Comparison of ENCODE assay signal across 12 cellular contexts in the genomic region with DNA sequence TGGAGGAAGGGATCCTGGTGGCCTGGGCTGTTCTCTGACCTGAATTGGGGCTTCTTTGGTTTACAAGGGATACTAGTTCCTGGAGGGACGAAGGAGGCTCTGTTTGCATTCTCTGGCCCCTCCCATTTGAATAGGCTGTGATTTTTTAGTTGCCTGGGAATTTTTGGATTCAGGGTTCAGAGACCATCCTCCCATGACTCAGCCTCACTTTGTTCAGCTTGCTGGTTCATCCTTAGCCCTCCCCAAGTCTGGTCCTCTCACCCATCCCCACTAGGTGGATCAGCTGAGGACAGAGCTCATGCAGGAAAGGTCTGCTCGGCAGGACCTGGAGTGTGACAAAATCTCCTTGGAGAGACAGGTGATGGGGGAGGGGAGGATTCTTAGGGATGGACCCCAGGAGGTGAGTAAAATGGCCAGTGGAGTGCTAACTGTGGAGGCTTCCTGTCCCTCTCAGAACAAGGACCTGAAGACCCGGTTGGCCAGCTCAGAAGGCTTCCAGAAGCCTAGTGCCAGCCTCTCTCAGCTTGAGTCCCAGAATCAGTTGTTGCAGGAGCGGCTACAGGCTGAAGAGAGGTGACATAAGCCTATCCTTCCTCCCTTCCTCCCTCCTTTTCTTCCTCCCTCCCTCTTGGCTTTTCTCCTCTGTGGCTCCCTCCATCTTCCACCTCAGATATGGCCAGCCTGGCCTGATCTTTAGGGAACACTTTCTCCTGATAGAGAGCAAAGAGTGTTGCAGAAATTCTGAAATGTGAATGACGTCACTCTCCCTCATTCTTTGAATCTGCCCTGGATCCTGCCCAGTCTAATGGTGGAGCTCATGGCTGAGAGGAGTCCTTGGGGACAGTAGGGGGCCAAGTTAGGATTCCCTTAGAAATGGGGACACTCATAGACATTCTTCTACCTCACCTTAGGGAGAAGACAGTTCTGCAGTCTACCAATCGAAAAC. TPM values are rescaled to one million over a fixed set of nuclear protein-coding genes. Genes with fewer than 3 reads are reported as not detected.
DNase-seq lines count a peak whose midpoint lies in the region; ATAC-seq, FAIRE-seq and TF ChIP-seq lines count a peak whose summit lies in the region.
"Had no signal": no experiment of that assay in that cellular context is flagged by ENCODE, and none has a peak within 500 bp of the region (broad histone marks: within the 10 kb centered on the region; RNA-seq: fewer than 3 reads in every experiment).

No MANE protein-coding gene starts in this region.

- peak overlapping the region; percentile 40 for H3K4me2 ChIP-seq in A549
- H3K4me2 ChIP-seq: KMS-11 had no signal

- H3K27ac ChIP-seq in A549, result peak overlapping the region; percentile 35 to 84; a peak in 4 of 6 replicates
- peak overlapping the region; percentile 40 for H3K27ac ChIP-seq in RWPE1
- H3K27ac ChIP-seq: KMS-11, SK-N-MC had no signal

- POLR2A ChIA-PET in A549 (lab: Yijun Ruan, JAX) (no interaction called here), RWPE1 (lab: Yijun Ruan, JAX; ENCODE audit: low non-redundant PET) (no interaction called here)

- TF ChIP-seq CTCF in A549 (IDR thresholded peaks at IDR 0.05) (no peak), RWPE1 (conservative IDR thresholded peaks at IDR 0.05; ENCODE audit: low read depth) (no peak), fibroblast of the aortic adventitia (IDR thresholded peaks at IDR 0.05; ENCODE audit: insufficient read depth, low read length) (no peak)

- 76% methylated on average over 6 of the region's 6 CpGs for WGBS in A549 (ENCODE audit: missing lambda C conversion rate)

- no peak for TF ChIP-seq EP300 in A549 (IDR thresholded peaks at IDR 0.05)

- ATAC-seq in A549, result no peak

- CTCF ChIA-PET in A549 (lab: Yijun Ruan, JAX) (interaction anchor here (0.6 to 6.2 kb wide), 29 partner anchors 9 to 339 kb away, joined by 3 to 47 read pairs (median 4); no protein-coding TSS in a partner anchor), RWPE1 (lab: Yijun Ruan, JAX) (interaction anchor here (0.5 to 1.0 kb wide), 5 partner anchors 9 to 346 kb away, joined by 3 to 9 read pairs (median 5); a partner anchor contains a TSS)

- no peak for TF ChIP-seq RAD21 in A549 (conservative IDR thresholded peaks at IDR 0.05 in 1 of 2, IDR thresholded peaks at IDR 0.05 in 1 of 2)

- no peaks in the 10 kb centered on the region for H3K9me3 ChIP-seq in A549

- H3K4me3 ChIP-seq in A549 (no peak overlapping the region), fibroblast of the aortic adventitia (ENCODE audit: low read depth, low read length) (no peak overlapping the region)
- H3K4me3 ChIP-seq: SK-N-MC had no signal

- peaks cover 53% of the 10 kb centered on the region for H3K4me1 ChIP-seq in A549

- FAIRE-seq in A549 (lab: Jason Lieb, UNC) (no peak), urothelium cell line (lab: Jason Lieb, UNC) (no peak), RCC 7860 (lab: Jason Lieb, UNC) (no peak)

- DNase-seq in A549 (ENCODE audit: low read depth in 1 of 2, low spot score in 1 of 2) (peak in 1 of 2 experiments; percentile 49), ELR (ENCODE audit: low read depth) (peak; percentile 58), RWPE1 (ENCODE audit: low spot score) (no peak), fibroblast of the aortic adventitia (ENCODE audit: low read depth) (peak; percentile 33), T-helper 1 cell (no peak), urothelium cell line (ENCODE audit: low spot score) (no peak), RCC 7860 (ENCODE audit: low spot score) (no peak), NOMO-1 treated with DMSO at 0.1 percent for 48 hours (lab: John Stamatoyannopoulos, UW; ENCODE audit: unreplicated experiment) (no peak)
- DNase-seq: NCI-H1436 treated with DMSO at 0.1 percent for 48 hours, NCI-H510A had no signal

- TF ChIP-seq POLR2A in A549 (IDR thresholded peaks at IDR 0.05; ENCODE audit: low read length), result no peak

TF ChIP-seq in A549, 52 proteins besides CTCF, POLR2A, EP300 and RAD21:
- TF ChIP-seq POLR2AphosphoS2 (conservative IDR thresholded peaks at IDR 0.05; ENCODE audit: low read length) (no peak), FOSL2 (IDR thresholded peaks at IDR 0.05) (no peak), FOSL2 (CRISPR knock-in tag; IDR thresholded peaks at IDR 0.05) (peak; percentile 17; the same call in 1 of the 2 replicates)

RNA-seq across cellular contexts. Expression of a gene that starts 4.5 kb away (rescaled TPM):
- 24.5 and 27.5 TPM in 2 replicates for polyA plus RNA-seq in A549 (2011; rRNA removed)
- polyA plus RNA-seq in A549 (2012; cell fraction: cytosol; rRNA removed), result 22.2 and 25.7 TPM in 2 replicates
- polyA plus RNA-seq in A549 (2012; cell fraction: nucleus; rRNA removed), result 27.5 and 41.8 TPM in 2 replicates
- 21.1 to 31.1 TPM (median 26.7 TPM) in 3 replicates for polyA plus RNA-seq in A549 (2017; fragmentation: RNase III; extraction: RNeasy Plus Mini Kit Qiagen cat#74134 plus additional on column Dnase treatment)
- 13.3 and 24.4 TPM in 2 replicates for polyA minus RNA-seq in A549 (2011; rRNA and poly(A)+ RNA removed)
- total RNA-seq in fibroblast of the aortic adventitia (ENCODE audit: low replicate concordance), result 3.9 and 5.4 TPM in 2 replicates

RNA-seq across cellular contexts. Expression of a gene that starts 24.4 kb away (rescaled TPM):
- polyA plus RNA-seq in A549 (2011; rRNA removed) (1.8 and 2.1 TPM in 2 replicates), A549 (2017; fragmentation: RNase III; extraction: RNeasy Plus Mini Kit Qiagen cat#74134 plus additional on column Dnase treatment) (2.3 to 3.0 TPM (median 2.4 TPM) in 3 replicates)
- polyA plus RNA-seq in A549 (2012; cell fraction: cytosol; rRNA removed), result 0.69 and 0.71 TPM in 2 replicates
- polyA plus RNA-seq in A549 (2012; cell fraction: nucleus; rRNA removed), result 5.2 and 5.5 TPM in 2 replicates
- 1.8 and 4.2 TPM in 2 replicates for polyA minus RNA-seq in A549 (2011; rRNA and poly(A)+ RNA removed)
- 0.09 and 1.1 TPM in 2 replicates for total RNA-seq in fibroblast of the aortic adventitia (ENCODE audit: low replicate concordance)

Comparison
In these comparisons a context has a peak if more than half of its experiments do, and no peak if none do; other contexts are left out.
1. DNase-seq: peak in ELR (single experiment) and fibroblast of the aortic adventitia (single experiment); none in RWPE1 (single experiment), T-helper 1 cell (0 of 5), urothelium cell line (single experiment), RCC 7860 (single experiment) and NOMO-1 treated with DMSO at 0.1 percent for 48 hours (single experiment).